1 cellular context compared by ENCODE assay signal in genomic region chr10:24383681-24384106, GRCh38.
TF ChIP-seq lines count a peak whose summit lies in the region.

No MANE protein-coding gene starts in this region.

TF ChIP-seq in HepG2, 621 proteins besides CTCF, POLR2A, EP300 and RAD21 (continued from another document):
- TF ChIP-seq, protein P1, sequence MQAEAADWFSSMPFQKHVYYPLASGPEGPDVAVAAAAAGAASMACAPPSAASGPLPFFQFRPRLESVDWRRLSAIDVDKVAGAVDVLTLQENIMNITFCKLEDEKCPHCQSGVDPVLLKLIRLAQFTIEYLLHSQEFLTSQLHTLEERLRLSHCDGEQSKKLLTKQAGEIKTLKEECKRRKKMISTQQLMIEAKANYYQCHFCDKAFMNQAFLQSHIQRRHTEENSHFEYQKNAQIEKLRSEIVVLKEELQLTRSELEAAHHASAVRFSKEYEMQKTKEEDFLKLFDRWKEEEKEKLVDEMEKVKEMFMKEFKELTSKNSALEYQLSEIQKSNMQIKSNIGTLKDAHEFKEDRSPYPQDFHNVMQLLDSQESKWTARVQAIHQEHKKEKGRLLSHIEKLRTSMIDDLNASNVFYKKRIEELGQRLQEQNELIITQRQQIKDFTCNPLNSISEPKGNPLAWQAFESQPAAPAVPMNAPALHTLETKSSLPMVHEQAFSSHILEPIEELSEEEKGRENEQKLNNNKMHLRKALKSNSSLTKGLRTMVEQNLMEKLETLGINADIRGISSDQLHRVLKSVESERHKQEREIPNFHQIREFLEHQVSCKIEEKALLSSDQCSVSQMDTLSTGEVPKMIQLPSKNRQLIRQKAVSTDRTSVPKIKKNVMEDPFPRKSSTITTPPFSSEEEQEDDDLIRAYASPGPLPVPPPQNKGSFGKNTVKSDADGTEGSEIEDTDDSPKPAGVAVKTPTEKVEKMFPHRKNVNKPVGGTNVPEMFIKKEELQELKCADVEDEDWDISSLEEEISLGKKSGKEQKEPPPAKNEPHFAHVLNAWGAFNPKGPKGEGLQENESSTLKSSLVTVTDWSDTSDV (CRISPR knock-in tag; IDR thresholded peaks at IDR 0.05): no peak
- TF ChIP-seq BHLHE40 (IDR thresholded peaks at IDR 0.05; ENCODE audit: low read length): 0 out of 2 replicates have a peak, but pooled peaks have one; percentile 6
- TF ChIP-seq MAZ (IDR thresholded peaks at IDR 0.05; ENCODE audit: borderline replicate concordance, low read depth, low read length): peak; percentile 19; the same call in 1 of the 2 replicates
- TF ChIP-seq MAZ (CRISPR knock-in tag; IDR thresholded peaks at IDR 0.05; ENCODE audit: low read depth): no peak
TF ChIP-seq in HepG2: peak in this region for 11.
